1 cellular context compared by ENCODE assay signal in genomic region chr6:28589952-28590340, GRCh38.
TF ChIP-seq lines count a peak whose summit lies in the region.

No MANE protein-coding gene starts in this region.

TF ChIP-seq in IMR-90, 13 proteins besides CTCF, POLR2A, EP300 and RAD21 (continued from another document):
- no peak for TF ChIP-seq USF2 (IDR thresholded peaks at IDR 0.05; ENCODE audit: low read depth, low read length)
